ENCODE assay signal across 20 cellular contexts in the genomic region with DNA sequence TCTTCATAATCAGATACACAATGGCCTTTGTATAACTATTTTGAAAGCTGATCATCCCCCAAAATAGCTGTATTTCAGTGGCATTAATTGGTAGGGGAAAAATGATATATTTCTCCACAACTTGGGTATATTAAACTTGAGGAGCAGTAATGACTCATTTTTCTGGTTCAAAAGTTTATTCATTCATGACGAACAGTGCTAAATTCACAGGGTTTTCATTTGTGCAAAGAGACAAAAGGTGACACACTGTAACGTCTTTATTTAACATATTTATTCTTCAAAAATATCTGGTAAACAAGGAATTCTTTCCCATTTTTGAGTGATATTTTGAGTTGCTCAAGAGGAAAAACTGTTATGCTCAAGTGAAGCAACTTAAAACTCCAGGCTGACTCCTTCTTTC.
"Had no signal": no experiment of that assay in that cellular context is flagged by ENCODE, and none has a peak within 500 bp of the region (broad histone marks: within the 10 kb centered on the region; RNA-seq: fewer than 3 reads in every experiment).

No MANE protein-coding gene starts in this region.

- H3K4me3 ChIP-seq: gastrocnemius medialis, left ventricle myocardium inferior, lower lobe of right lung, neural progenitor cell, ovary had no signal

- FAIRE-seq: kidney, small intestine had no signal

- H3K4me2 ChIP-seq: neural progenitor cell had no signal

- H3K27me3 ChIP-seq: dorsolateral prefrontal cortex, gastrocnemius medialis, neural progenitor cell, ovary had no signal

- H3K36me3 ChIP-seq: gastrocnemius medialis, left ventricle myocardium inferior, lower lobe of right lung, neural progenitor cell, ovary had no signal

- H3K4me3 Mint-ChIP-seq: immature natural killer cell; natural killer cell treated with Interleukin-12 subunit alpha and Interleukin-12 subunit beta and Interleukin-15 and Interleukin-18, amount 100 ng/mL, for 72 hours; neural progenitor cell had no signal

- H3K9me3 Mint-ChIP-seq: immature natural killer cell; natural killer cell treated with Interleukin-12 subunit alpha and Interleukin-12 subunit beta and Interleukin-15 and Interleukin-18, amount 100 ng/mL, for 72 hours; neural progenitor cell had no signal

- H3K4me1 ChIP-seq: gastrocnemius medialis, left ventricle myocardium inferior, lower lobe of right lung had no signal

- H3K9ac ChIP-seq: neural progenitor cell had no signal

- H2AFZ ChIP-seq: neural progenitor cell had no signal

- H3K36me3 Mint-ChIP-seq: immature natural killer cell; natural killer cell treated with Interleukin-12 subunit alpha and Interleukin-12 subunit beta and Interleukin-15 and Interleukin-18, amount 100 ng/mL, for 72 hours had no signal

- H3K9me3 ChIP-seq: gastrocnemius medialis, left ventricle myocardium inferior, lower lobe of right lung, ovary had no signal

- H3K27ac ChIP-seq: dorsolateral prefrontal cortex, gastrocnemius medialis, left ventricle myocardium inferior, lower lobe of right lung, neural progenitor cell, ovary had no signal

- H3K4me1 Mint-ChIP-seq: immature natural killer cell had no signal

- DNase-seq: cortex of kidney; dorsolateral prefrontal cortex; effector CD8-positive, alpha-beta T cell; gastrocnemius medialis; immature natural killer cell; kidney; left cardiac atrium; left ventricle myocardium inferior; lower lobe of right lung; mesenchymal stem cell; midbrain; nucleus accumbens; ovary; right cardiac atrium; small intestine; stimulated activated CD4-positive, alpha-beta T cell treated with anti-CD3 and anti-CD28 coated beads, Interleukin-12 subunit alpha, Interleukin-12 subunit beta, amount 100 ng/mL, for 4 hours; stimulated activated naive CD4-positive, alpha-beta T cell; trophoblast cell had no signal

- H3K27ac Mint-ChIP-seq: immature natural killer cell; natural killer cell treated with Interleukin-12 subunit alpha and Interleukin-12 subunit beta and Interleukin-15 and Interleukin-18, amount 100 ng/mL, for 72 hours; neural progenitor cell had no signal
